ENCODE assay signal across 12 cellular contexts in the genomic region with DNA sequence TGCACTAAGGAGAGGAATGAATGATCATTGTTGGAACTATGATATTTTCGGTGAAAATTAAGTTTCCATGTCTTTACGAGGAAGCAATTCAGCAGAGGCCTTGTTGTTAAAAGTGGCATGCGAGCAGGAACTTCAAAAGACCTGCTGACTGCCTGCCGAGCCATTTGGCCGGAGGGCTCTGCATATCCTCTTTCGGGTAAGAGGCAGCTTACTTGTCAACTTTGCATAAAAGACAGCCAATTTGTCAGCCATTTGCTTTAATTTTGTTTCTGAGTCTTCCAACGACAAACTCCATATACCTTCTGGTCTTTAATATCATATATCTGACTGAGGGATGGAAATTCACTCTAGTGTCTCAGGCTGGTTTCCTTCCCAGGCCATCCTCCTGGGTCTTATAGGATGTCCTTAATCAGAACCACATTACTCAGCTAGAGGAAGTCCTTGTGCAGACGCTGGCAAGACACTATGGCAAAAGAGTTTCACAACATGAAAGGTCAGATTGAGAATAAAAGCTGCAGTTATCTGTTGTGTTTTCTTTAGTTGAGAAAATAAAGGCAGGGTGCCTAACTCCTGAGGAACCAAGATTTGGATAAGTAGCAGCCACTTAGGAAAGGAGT.
DNase-seq lines count a peak whose midpoint lies in the region; ATAC-seq and TF ChIP-seq lines count a peak whose summit lies in the region.
"Had no signal": no experiment of that assay in that cellular context is flagged by ENCODE, and none has a peak within 500 bp of the region (broad histone marks: within the 10 kb centered on the region; RNA-seq: fewer than 3 reads in every experiment).

No MANE protein-coding gene starts in this region.

- H3K4me3 Mint-ChIP-seq in GM23338, result peak overlapping the region; percentile 27; the same call in 1 of the 3 replicates
- H3K4me3 Mint-ChIP-seq: activated naive CD8-positive, alpha-beta T cell; memory B cell had no signal

- no peak overlapping the region for H4K8ac ChIP-seq in trophoblast cell (ENCODE audit: low read depth, low read length)

- intact Hi-C loops in left cardiac atrium (cut with DNase I), result no loop called here

- ATAC-seq in GM23338 (peak; percentile 87), left cardiac atrium (peak in 1 of 2 donors; percentile 55), HG02642 (IDR thresholded peaks at IDR 0.05; ENCODE audit: poor library complexity, unreplicated experiment) (no peak)

- H3K27ac ChIP-seq in GM23338 (ENCODE audit: low read depth) (peak overlapping the region; percentile 56), trophoblast cell (ENCODE audit: low read depth, low read length) (peak overlapping the region; percentile 78)
- H3K27ac ChIP-seq: colonic mucosa, psoas muscle had no signal

- H2AK5ac ChIP-seq in trophoblast cell (ENCODE audit: low read length), result no peak overlapping the region

- H2BK12ac ChIP-seq in trophoblast cell (ENCODE audit: low read length), result peak overlapping the region; percentile 85

- H4K20me1 ChIP-seq in GM23338 (replicated peaks; ENCODE audit: insufficient read depth), result no peaks in the 10 kb centered on the region

- H3K27me3 ChIP-seq in GM23338 (ENCODE audit: insufficient read depth) (no peaks in the 10 kb centered on the region), trophoblast cell (ENCODE audit: insufficient read depth, low read length) (no peaks in the 10 kb centered on the region)
- H3K27me3 ChIP-seq: colonic mucosa had no signal

- no peaks in the 10 kb centered on the region for H3F3A ChIP-seq in GM23338 (replicated peaks; ENCODE audit: low read depth)

- no peak overlapping the region for H3K14ac ChIP-seq in trophoblast cell (ENCODE audit: low read length)

- H3K4me3 ChIP-seq in GM23338, result peak overlapping the region; percentile 32
- no peak overlapping the region for H3K4me3 ChIP-seq in trophoblast cell (ENCODE audit: low read depth, low read length)
- H3K4me3 ChIP-seq: colonic mucosa, psoas muscle had no signal

- no peaks in the 10 kb centered on the region for H3K9me3 ChIP-seq in trophoblast cell (ENCODE audit: insufficient read depth, low read depth, low read length)
- H3K9me3 ChIP-seq: colonic mucosa, psoas muscle had no signal

- H3K4me1 ChIP-seq in GM23338 (ENCODE audit: insufficient read depth), result peaks cover 39% of the 10 kb centered on the region
- H3K4me1 ChIP-seq in trophoblast cell (ENCODE audit: control insufficient read depth in 1 of 2, insufficient read depth in 2 of 2, low read length in 2 of 2), result peaks cover 13 to 15% of the 10 kb centered on the region in 2 experiments
- H3K4me1 ChIP-seq: colonic mucosa, psoas muscle had no signal

- TF ChIP-seq CTCF in GM23338 (conservative IDR thresholded peaks at IDR 0.05; ENCODE audit: low read depth in 2 of 2), result no peak

- no peak overlapping the region for H3K9ac ChIP-seq in trophoblast cell (ENCODE audit: low read length)

- no peaks in the 10 kb centered on the region for H3K79me2 ChIP-seq in GM23338 (replicated peaks; ENCODE audit: insufficient read depth)
- H3K79me2 ChIP-seq in trophoblast cell (ENCODE audit: control insufficient read depth, insufficient read depth, low read length, poor library complexity), result no peaks in the 10 kb centered on the region

- no peak overlapping the region for H3K18ac ChIP-seq in trophoblast cell (ENCODE audit: low read length)

- H3K36me3 Mint-ChIP-seq in GM23338 (ENCODE audit: low read depth), result no peaks in the 10 kb centered on the region
- H3K36me3 Mint-ChIP-seq: activated naive CD8-positive, alpha-beta T cell; memory B cell had no signal

- H3K27me3 Mint-ChIP-seq in GM23338 (ENCODE audit: insufficient read depth, low read depth, poor library complexity), result peaks cover 3% of the 10 kb centered on the region
- H3K27me3 Mint-ChIP-seq: memory B cell had no signal

- H3K4ac ChIP-seq in trophoblast cell (ENCODE audit: low read depth, low read length), result no peak overlapping the region

- H2AFZ ChIP-seq in GM23338 (no peak overlapping the region), trophoblast cell (ENCODE audit: insufficient read depth, low read length, poor library complexity) (no peak overlapping the region)

- peaks cover 12% of the 10 kb centered on the region for H3K79me1 ChIP-seq in trophoblast cell (ENCODE audit: low read length)

- H3K4me2 ChIP-seq in GM23338 (peak overlapping the region; percentile 66), trophoblast cell (ENCODE audit: low read length) (peak overlapping the region; percentile 13)

- no peaks in the 10 kb centered on the region for H3K36me3 ChIP-seq in GM23338 (ENCODE audit: insufficient read depth)
- no peaks in the 10 kb centered on the region for H3K36me3 ChIP-seq in trophoblast cell (ENCODE audit: control insufficient read depth in 1 of 2, insufficient read depth in 2 of 2, low read length in 2 of 2)
- H3K36me3 ChIP-seq: colonic mucosa had no signal

- no peak overlapping the region for H4K12ac ChIP-seq in trophoblast cell (ENCODE audit: low read depth, low read length)

- H3K9me2 ChIP-seq in GM23338 (ENCODE audit: insufficient read depth), result peaks cover 13% of the 10 kb centered on the region

- WGBS in trophoblast cell (ENCODE audit: extremely low coverage, insufficient coverage, insufficient read length), result no CpG with 5 or more reads among the region's 8 CpGs

- no peak overlapping the region for H2BK5ac ChIP-seq in trophoblast cell (ENCODE audit: low read depth, low read length, poor library complexity)

- H3K27ac Mint-ChIP-seq in GM23338, result peak overlapping the region; percentile 97
- H3K27ac Mint-ChIP-seq: activated naive CD8-positive, alpha-beta T cell; memory B cell had no signal

- H2BK120ac ChIP-seq in trophoblast cell (ENCODE audit: insufficient read depth, low read length, poor library complexity), result no peak overlapping the region

- H4K91ac ChIP-seq in trophoblast cell (ENCODE audit: low read depth, low read length), result no peak overlapping the region

- no peak overlapping the region for H3K23ac ChIP-seq in trophoblast cell (ENCODE audit: low read length)

- DNase-seq in GM23338 (ENCODE audit: low spot score) (peak; percentile 76), RPMI8226 (peak; percentile 27), left cardiac atrium (peak; percentile 29), trophoblast cell (peak; percentile 30 to 34), T-helper 1 cell (no peak), kidney tubule cell (ENCODE audit: low spot score) (no peak), occipital lobe (lab: John Stamatoyannopoulos, UW) (no peak)
- DNase-seq: colonic mucosa, psoas muscle had no signal

- no peaks in the 10 kb centered on the region for H3K9me3 Mint-ChIP-seq in GM23338
- H3K9me3 Mint-ChIP-seq: memory B cell had no signal

- H3K4me1 Mint-ChIP-seq in GM23338, result peaks cover 49% of the 10 kb centered on the region
- H3K4me1 Mint-ChIP-seq: memory B cell had no signal

TF ChIP-seq in GM23338, 12 proteins besides CTCF, POLR2A, EP300 and RAD21:
- TF ChIP-seq, protein P1, sequence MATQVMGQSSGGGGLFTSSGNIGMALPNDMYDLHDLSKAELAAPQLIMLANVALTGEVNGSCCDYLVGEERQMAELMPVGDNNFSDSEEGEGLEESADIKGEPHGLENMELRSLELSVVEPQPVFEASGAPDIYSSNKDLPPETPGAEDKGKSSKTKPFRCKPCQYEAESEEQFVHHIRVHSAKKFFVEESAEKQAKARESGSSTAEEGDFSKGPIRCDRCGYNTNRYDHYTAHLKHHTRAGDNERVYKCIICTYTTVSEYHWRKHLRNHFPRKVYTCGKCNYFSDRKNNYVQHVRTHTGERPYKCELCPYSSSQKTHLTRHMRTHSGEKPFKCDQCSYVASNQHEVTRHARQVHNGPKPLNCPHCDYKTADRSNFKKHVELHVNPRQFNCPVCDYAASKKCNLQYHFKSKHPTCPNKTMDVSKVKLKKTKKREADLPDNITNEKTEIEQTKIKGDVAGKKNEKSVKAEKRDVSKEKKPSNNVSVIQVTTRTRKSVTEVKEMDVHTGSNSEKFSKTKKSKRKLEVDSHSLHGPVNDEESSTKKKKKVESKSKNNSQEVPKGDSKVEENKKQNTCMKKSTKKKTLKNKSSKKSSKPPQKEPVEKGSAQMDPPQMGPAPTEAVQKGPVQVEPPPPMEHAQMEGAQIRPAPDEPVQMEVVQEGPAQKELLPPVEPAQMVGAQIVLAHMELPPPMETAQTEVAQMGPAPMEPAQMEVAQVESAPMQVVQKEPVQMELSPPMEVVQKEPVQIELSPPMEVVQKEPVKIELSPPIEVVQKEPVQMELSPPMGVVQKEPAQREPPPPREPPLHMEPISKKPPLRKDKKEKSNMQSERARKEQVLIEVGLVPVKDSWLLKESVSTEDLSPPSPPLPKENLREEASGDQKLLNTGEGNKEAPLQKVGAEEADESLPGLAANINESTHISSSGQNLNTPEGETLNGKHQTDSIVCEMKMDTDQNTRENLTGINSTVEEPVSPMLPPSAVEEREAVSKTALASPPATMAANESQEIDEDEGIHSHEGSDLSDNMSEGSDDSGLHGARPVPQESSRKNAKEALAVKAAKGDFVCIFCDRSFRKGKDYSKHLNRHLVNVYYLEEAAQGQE (IDR thresholded peaks at IDR 0.05; ENCODE audit: unreplicated experiment), result no peak
- peak; percentile 33; the same call in 1 of the 2 replicates for TF ChIP-seq NANOG (IDR thresholded peaks at IDR 0.05; ENCODE audit: borderline replicate concordance)
- TF ChIP-seq, protein P2, sequence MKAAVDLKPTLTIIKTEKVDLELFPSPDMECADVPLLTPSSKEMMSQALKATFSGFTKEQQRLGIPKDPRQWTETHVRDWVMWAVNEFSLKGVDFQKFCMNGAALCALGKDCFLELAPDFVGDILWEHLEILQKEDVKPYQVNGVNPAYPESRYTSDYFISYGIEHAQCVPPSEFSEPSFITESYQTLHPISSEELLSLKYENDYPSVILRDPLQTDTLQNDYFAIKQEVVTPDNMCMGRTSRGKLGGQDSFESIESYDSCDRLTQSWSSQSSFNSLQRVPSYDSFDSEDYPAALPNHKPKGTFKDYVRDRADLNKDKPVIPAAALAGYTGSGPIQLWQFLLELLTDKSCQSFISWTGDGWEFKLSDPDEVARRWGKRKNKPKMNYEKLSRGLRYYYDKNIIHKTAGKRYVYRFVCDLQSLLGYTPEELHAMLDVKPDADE (IDR thresholded peaks at IDR 0.05), result 0 out of 2 replicates have a peak, but pooled peaks have one; percentile 24

Comparison
In these comparisons a context has a peak if more than half of its experiments do, and no peak if none do; other contexts are left out.
1. DNase-seq: peak in GM23338 (single experiment), RPMI8226 (single experiment), left cardiac atrium (single experiment) and trophoblast cell (2 of 2); none in T-helper 1 cell (0 of 5), kidney tubule cell (single experiment) and occipital lobe (single experiment).